Comparison of ENCODE assay signal across 11 cellular contexts in genomic region chr1:198672124-198672523, GRCh38. TPM values are rescaled to one million over a fixed set of nuclear protein-coding genes. Genes with fewer than 3 reads are reported as not detected.
A peak's percentile ranks its signal among the peaks of the same experiment; 100 is the strongest.
DNase-seq lines count a peak whose midpoint lies in the region; ATAC-seq and TF ChIP-seq lines count a peak whose summit lies in the region.
"Had no signal": no experiment of that assay in that cellular context is flagged by ENCODE, and none has a peak within 500 bp of the region (broad histone marks: within the 10 kb centered on the region; RNA-seq: fewer than 3 reads in every experiment).

No MANE protein-coding gene starts in this region.

- no peaks in the 10 kb centered on the region for H3K27me3 ChIP-seq in OCI-LY3 (ENCODE audit: low read depth, low read length)
- H3K27me3 ChIP-seq: BLaER1 treated with 17β-estradiol and CSF1 and Interleukin-3, amounts not matched to agents 10 nM and 100 nM had no signal

- H3K79me2 ChIP-seq in OCI-LY3 (ENCODE audit: low read length), result peaks cover 42% of the 10 kb centered on the region

- H3K4me2 ChIP-seq in OCI-LY3 (ENCODE audit: low read length), result no peak overlapping the region

- ATAC-seq in activated T-cell treated with anti-CD3 and anti-CD28 coated beads, Interleukin-2, amount 50 U/mL, for 72 hours (replicated peaks in 1 of 2), result no peak
- no peak for ATAC-seq in effector memory CD8-positive, alpha-beta T cell (replicated peaks)
- ATAC-seq in stimulated activated memory B cell treated with anti-CD40 and anti-IgM and Interleukin-4, amounts not matched to agents 10 μg/mL and 1 μg/mL and 100 μg/mL, for 72 hours, result no peak
- ATAC-seq in mucosa of descending colon, result no peak

- intact Hi-C loops in mucosa of descending colon (cut with DNase I, micrococcal nuclease), result no loop called here

- H3K9me3 ChIP-seq in OCI-LY3 (ENCODE audit: insufficient read depth, low read length), result no peaks in the 10 kb centered on the region
- H3K9me3 ChIP-seq in mucosa of descending colon, result no peaks in the 10 kb centered on the region

- no peak for TF ChIP-seq CTCF in OCI-LY3 (IDR thresholded peaks at IDR 0.05; ENCODE audit: low read depth, low read length)
- no peak for TF ChIP-seq CTCF in GM20000 (IDR thresholded peaks at IDR 0.05; ENCODE audit: extremely low read depth, missing control alignments)
- no peak for TF ChIP-seq CTCF in mucosa of descending colon (IDR thresholded peaks at IDR 0.05)

- peak overlapping the region; percentile 63 to 74 for H3K4me3 Mint-ChIP-seq in activated T-cell treated with anti-CD3 and anti-CD28 coated beads, Interleukin-2, amount 50 U/mL, for 72 hours
- H3K4me3 Mint-ChIP-seq in effector memory CD8-positive, alpha-beta T cell, result peak overlapping the region; percentile 61 to 66
- H3K4me3 Mint-ChIP-seq in stimulated activated memory B cell treated with anti-CD40 and anti-IgM and Interleukin-4, amounts not matched to agents 10 μg/mL and 1 μg/mL and 100 μg/mL, for 72 hours, result no peak overlapping the region

- H3K36me3 Mint-ChIP-seq in activated T-cell treated with anti-CD3 and anti-CD28 coated beads, Interleukin-2, amount 50 U/mL, for 72 hours (ENCODE audit: insufficient read depth in 2 of 2), result peaks cover 19 to 37% of the 10 kb centered on the region in 2 donors
- peaks cover 83% of the 10 kb centered on the region for H3K36me3 Mint-ChIP-seq in effector memory CD8-positive, alpha-beta T cell (ENCODE audit: insufficient read depth)
- peaks cover 76% of the 10 kb centered on the region for H3K36me3 Mint-ChIP-seq in stimulated activated memory B cell treated with anti-CD40 and anti-IgM and Interleukin-4, amounts not matched to agents 10 μg/mL and 1 μg/mL and 100 μg/mL, for 72 hours

- H4K20me1 ChIP-seq in OCI-LY3 (ENCODE audit: insufficient read depth, low read length), result no peaks in the 10 kb centered on the region

- no peaks in the 10 kb centered on the region for H3K27me3 Mint-ChIP-seq in activated T-cell treated with anti-CD3 and anti-CD28 coated beads, Interleukin-2, amount 50 U/mL, for 72 hours (ENCODE audit: low read depth)
- no peaks in the 10 kb centered on the region for H3K27me3 Mint-ChIP-seq in effector memory CD8-positive, alpha-beta T cell
- no peaks in the 10 kb centered on the region for H3K27me3 Mint-ChIP-seq in stimulated activated memory B cell treated with anti-CD40 and anti-IgM and Interleukin-4, amounts not matched to agents 10 μg/mL and 1 μg/mL and 100 μg/mL, for 72 hours

- no peak overlapping the region for H3K4me3 ChIP-seq in OCI-LY3 (ENCODE audit: low read length)
- H3K4me3 ChIP-seq in mucosa of descending colon, result no peak overlapping the region
- H3K4me3 ChIP-seq: BLaER1 treated with 17β-estradiol and CSF1 and Interleukin-3, amounts not matched to agents 10 nM and 100 nM had no signal

- peak overlapping the region; percentile 79; the same call in 1 of the 2 replicates for H3K27ac ChIP-seq in OCI-LY3 (ENCODE audit: low read length)

- no peak overlapping the region for H3K9ac ChIP-seq in OCI-LY3 (ENCODE audit: low read length)
- H3K9ac ChIP-seq: BLaER1 treated with 17β-estradiol and CSF1 and Interleukin-3, amounts not matched to agents 10 nM and 100 nM had no signal

- H3K27ac Mint-ChIP-seq in activated T-cell treated with anti-CD3 and anti-CD28 coated beads, Interleukin-2, amount 50 U/mL, for 72 hours, result peak overlapping the region; percentile 99
- peak overlapping the region; percentile 8 to 100 for H3K27ac Mint-ChIP-seq in effector memory CD8-positive, alpha-beta T cell
- H3K27ac Mint-ChIP-seq in stimulated activated memory B cell treated with anti-CD40 and anti-IgM and Interleukin-4, amounts not matched to agents 10 μg/mL and 1 μg/mL and 100 μg/mL, for 72 hours, result peak overlapping the region; percentile 69

- H3K4me1 Mint-ChIP-seq in activated T-cell treated with anti-CD3 and anti-CD28 coated beads, Interleukin-2, amount 50 U/mL, for 72 hours (ENCODE audit: low read depth), result peaks cover 98% of the 10 kb centered on the region
- peaks cover 59 to 86% of the 10 kb centered on the region in 2 donors for H3K4me1 Mint-ChIP-seq in effector memory CD8-positive, alpha-beta T cell (ENCODE audit: low read depth in 2 of 2)
- H3K4me1 Mint-ChIP-seq in stimulated activated memory B cell treated with anti-CD40 and anti-IgM and Interleukin-4, amounts not matched to agents 10 μg/mL and 1 μg/mL and 100 μg/mL, for 72 hours, result peaks cover 83% of the 10 kb centered on the region

- no peak for DNase-seq in activated T-cell treated with anti-CD3 and anti-CD28 coated beads, Interleukin-2, amount 50 U/mL, for 72 hours
- DNase-seq in activated T-cell treated with anti-CD3 and anti-CD28 coated beads for 4 hours (no peak), GM20000 (ENCODE audit: low spot score) (no peak), mucosa of descending colon (no peak), NCI-H2081 treated with DMSO at 0.1 percent for 48 hours (lab: John Stamatoyannopoulos, UW) (no peak)
- DNase-seq in effector memory CD8-positive, alpha-beta T cell, result no peak
- DNase-seq: dermis blood vessel endothelial cell had no signal

- peaks cover 0 to 1% of the 10 kb centered on the region in 2 donors for H3K9me3 Mint-ChIP-seq in activated T-cell treated with anti-CD3 and anti-CD28 coated beads, Interleukin-2, amount 50 U/mL, for 72 hours
- peaks cover 0 to 8% of the 10 kb centered on the region in 2 donors for H3K9me3 Mint-ChIP-seq in effector memory CD8-positive, alpha-beta T cell
- H3K9me3 Mint-ChIP-seq in stimulated activated memory B cell treated with anti-CD40 and anti-IgM and Interleukin-4, amounts not matched to agents 10 μg/mL and 1 μg/mL and 100 μg/mL, for 72 hours, result peaks cover 5% of the 10 kb centered on the region

- no peak overlapping the region for H2AFZ ChIP-seq in OCI-LY3 (ENCODE audit: low read depth, low read length)

- H3K36me3 ChIP-seq in OCI-LY3 (replicated peaks; ENCODE audit: low read depth, low read length), result peaks cover 49% of the 10 kb centered on the region
- H3K36me3 ChIP-seq in mucosa of descending colon (ENCODE audit: low read depth), result no peaks in the 10 kb centered on the region

- H3K4me1 ChIP-seq in OCI-LY3 (ENCODE audit: low read length), result peaks cover 68% of the 10 kb centered on the region
- no peaks in the 10 kb centered on the region for H3K4me1 ChIP-seq in mucosa of descending colon (ENCODE audit: low read depth)

RNA-seq across cellular contexts. Expression of gene PTPRC, which starts 33.3 kb away (rescaled TPM):
- total RNA-seq in activated T-cell treated with anti-CD3 and anti-CD28 coated beads, Interleukin-2, amount 50 U/mL, for 72 hours, result 100 to 1,000 TPM; 490 to 545 TPM
- 10 to 100 TPM; 17.9 to 29.4 (median 18.0) TPM for total RNA-seq in mucosa of descending colon
- total RNA-seq: dermis blood vessel endothelial cell, NCI-H460 had no signal

Comparison
In these comparisons a context has a peak if more than half of its experiments do, and no peak if none do; other contexts are left out.
1. RNA of gene PTPRC, which starts 33.3 kb away (total RNA-seq): 490 to 545 TPM in activated T-cell treated with anti-CD3 and anti-CD28 coated beads, Interleukin-2, amount 50 U/mL, for 72 hours; 17.9 to 29.4 TPM in mucosa of descending colon; every median in the first group is over 10 times any median in the second.
2. Peak in every context shown above with its lines, with median percentiles within 50 percentile points of each other: H3K27ac Mint-ChIP-seq.